19 cellular contexts compared by ENCODE assay signal in the genomic region with DNA sequence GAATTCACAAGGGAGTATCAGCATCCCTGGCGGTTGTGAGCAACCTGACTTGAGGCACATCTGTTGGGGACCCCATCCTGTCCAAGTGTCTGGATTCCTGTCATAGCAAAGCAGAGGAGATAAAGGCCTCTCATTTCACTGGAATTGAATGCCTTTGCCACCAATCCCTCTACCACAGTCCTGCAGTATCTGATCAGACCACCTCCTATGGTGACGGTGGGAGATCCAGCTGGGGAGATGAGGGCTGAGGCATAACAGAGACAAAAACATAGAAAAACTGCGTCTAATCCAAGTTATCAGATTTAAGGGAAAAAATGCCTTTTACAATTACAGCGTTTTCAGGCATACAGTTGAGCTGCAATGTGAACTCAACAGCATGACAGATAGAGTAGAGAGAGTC.
DNase-seq lines count a peak whose midpoint lies in the region; ATAC-seq and TF ChIP-seq lines count a peak whose summit lies in the region.
"Had no signal": no experiment of that assay in that cellular context is flagged by ENCODE, and none has a peak within 500 bp of the region (broad histone marks: within the 10 kb centered on the region; RNA-seq: fewer than 3 reads in every experiment).

No MANE protein-coding gene starts in this region.

- no peak for ATAC-seq in HG03565 (IDR thresholded peaks at IDR 0.05; ENCODE audit: unreplicated experiment)
- ATAC-seq: CD8-positive, alpha-beta T cell; GM12878 had no signal

- no peak overlapping the region for H3K9ac ChIP-seq in endodermal cell (ENCODE audit: extremely low read depth, low read length, poor library complexity, severe bottlenecking)
- H3K9ac ChIP-seq in neural progenitor cell = no peak overlapping the region
- H3K9ac ChIP-seq: BLaER1 treated with 17β-estradiol and CSF1 and Interleukin-3, amounts not matched to agents 10 nM and 100 nM had no signal

- H3K4me2 ChIP-seq in neural progenitor cell = peak overlapping the region; percentile 25
- H3K4me2 ChIP-seq: BLaER1 treated with 17β-estradiol and CSF1 and Interleukin-3, amounts not matched to agents 10 nM and 100 nM had no signal

- H3K4me3 ChIP-seq in endodermal cell (ENCODE audit: low read length) = no peak overlapping the region
- H3K4me3 ChIP-seq in neural progenitor cell = no peak overlapping the region
- H3K4me3 ChIP-seq: BLaER1 treated with 17β-estradiol and CSF1 and Interleukin-3, amounts not matched to agents 10 nM and 100 nM; GM12878 had no signal

- H3K4me1 ChIP-seq in endodermal cell (ENCODE audit: control insufficient read depth, insufficient read depth, low read length) (peaks cover 18% of the 10 kb centered on the region), neural progenitor cell (peaks cover 18% of the 10 kb centered on the region)

- H3K4me3 Mint-ChIP-seq in endodermal cell (no peak overlapping the region), neural progenitor cell (no peak overlapping the region)
- H3K4me3 Mint-ChIP-seq: B cell; CD8-positive, alpha-beta T cell had no signal

- H3K4me1 Mint-ChIP-seq in endodermal cell (peaks cover 60% of the 10 kb centered on the region), neural progenitor cell (peaks cover 17% of the 10 kb centered on the region)
- H3K4me1 Mint-ChIP-seq: B cell had no signal

- TF ChIP-seq CTCF in endodermal cell (conservative IDR thresholded peaks at IDR 0.05) = no peak
- TF ChIP-seq CTCF in neural progenitor cell (IDR thresholded peaks at IDR 0.05) = no peak

- no peaks in the 10 kb centered on the region for H3K36me3 Mint-ChIP-seq in endodermal cell (ENCODE audit: low read depth)
- H3K36me3 Mint-ChIP-seq in neural progenitor cell = no peaks in the 10 kb centered on the region
- H3K36me3 Mint-ChIP-seq: CD8-positive, alpha-beta T cell had no signal

- H3K27ac ChIP-seq in endodermal cell (ENCODE audit: low read depth, low read length) (no peak overlapping the region), neural progenitor cell (peak overlapping the region; percentile 31)
- H3K27ac ChIP-seq: BLaER1 treated with 17β-estradiol and CSF1 and Interleukin-3, amounts not matched to agents 10 nM and 100 nM; HL-60 had no signal

- H2AFZ ChIP-seq in neural progenitor cell (replicated peaks) = no peak overlapping the region

- H3K27me3 ChIP-seq in endodermal cell (ENCODE audit: control insufficient read depth, insufficient read depth, low read length, poor library complexity, severe bottlenecking) (no peaks in the 10 kb centered on the region), neural progenitor cell (no peaks in the 10 kb centered on the region)

- no peaks in the 10 kb centered on the region for H4K20me1 ChIP-seq in neural progenitor cell (ENCODE audit: low read depth)
- H4K20me1 ChIP-seq: BLaER1 treated with 17β-estradiol and CSF1 and Interleukin-3, amounts not matched to agents 10 nM and 100 nM had no signal

- WGBS in endodermal cell (ENCODE audit: insufficient coverage in 1 of 2, insufficient read length in 1 of 2), 2 experiments = 87 to 92% methylated on average over 3 to 4 of the region's 4 CpGs

- peak; percentile 3 for DNase-seq in HuH-7.5 (ENCODE audit: low spot score)
- DNase-seq in endodermal cell = no peak
- DNase-seq in neural progenitor cell (ENCODE audit: low spot score) = peak; percentile 18
- DNase-seq in cortex of kidney (lab: John Stamatoyannopoulos, UW) = no peak
- no peak for DNase-seq in inferior parietal cortex (ENCODE audit: extremely low spot score)
- no peak for DNase-seq in activated CD4-positive, alpha-beta T cell treated with anti-CD3 and anti-CD28 coated beads, Interleukin-2, amount 50 U/mL, for 4 hours
- DNase-seq: Calu3; CD8-positive, alpha-beta T cell; DMS 273 treated with DMSO at 0.1 percent for 48 hours; DMS53; DND-41; EL; HCEC 1CT; IMR-90 had no signal

- no peaks in the 10 kb centered on the region for H3K79me2 ChIP-seq in neural progenitor cell (ENCODE audit: low read depth)

- H3K9me3 Mint-ChIP-seq in endodermal cell = no peaks in the 10 kb centered on the region
- H3K9me3 Mint-ChIP-seq in neural progenitor cell = no peaks in the 10 kb centered on the region
- H3K9me3 Mint-ChIP-seq: CD8-positive, alpha-beta T cell had no signal

- H3K9me3 ChIP-seq in endodermal cell (ENCODE audit: control insufficient read depth, low read length) (no peaks in the 10 kb centered on the region), neural progenitor cell (ENCODE audit: low read depth) (no peaks in the 10 kb centered on the region)

- no peaks in the 10 kb centered on the region for H3K27me3 Mint-ChIP-seq in endodermal cell (ENCODE audit: insufficient read depth)
- no peaks in the 10 kb centered on the region for H3K27me3 Mint-ChIP-seq in neural progenitor cell (ENCODE audit: insufficient read depth, low read depth)
- H3K27me3 Mint-ChIP-seq: B cell had no signal

- no peaks in the 10 kb centered on the region for H3F3A ChIP-seq in neural progenitor cell (ENCODE audit: low read depth)

- H3K36me3 ChIP-seq in endodermal cell (ENCODE audit: control insufficient read depth, insufficient read depth, low read length) (no peaks in the 10 kb centered on the region), neural progenitor cell (no peaks in the 10 kb centered on the region)
- H3K36me3 ChIP-seq: BLaER1 treated with 17β-estradiol and CSF1 and Interleukin-3, amounts not matched to agents 10 nM and 100 nM had no signal

- H3K27ac Mint-ChIP-seq in endodermal cell = peak overlapping the region; percentile 42
- no peak overlapping the region for H3K27ac Mint-ChIP-seq in neural progenitor cell
- H3K27ac Mint-ChIP-seq: B cell; CD8-positive, alpha-beta T cell had no signal

Comparison
In these comparisons a context has a peak if more than half of its experiments do, and no peak if none do; other contexts are left out.
1. DNase-seq: peak in HuH-7.5 (single experiment) and neural progenitor cell (single experiment); none in endodermal cell (single experiment), cortex of kidney (single experiment), inferior parietal cortex (single experiment) and activated CD4-positive, alpha-beta T cell treated with anti-CD3 and anti-CD28 coated beads, Interleukin-2, amount 50 U/mL, for 4 hours (0 of 2).